ENCODE assay signal across 20 cellular contexts in genomic region chr18:48887294-48887904, GRCh38.
DNase-seq lines count a peak whose midpoint lies in the region; ATAC-seq and TF ChIP-seq lines count a peak whose summit lies in the region.
"Had no signal": no experiment of that assay in that cellular context is flagged by ENCODE, and none has a peak within 500 bp of the region (broad histone marks: within the 10 kb centered on the region; RNA-seq: fewer than 3 reads in every experiment).

No MANE protein-coding gene starts in this region.

- ATAC-seq in Right ventricle myocardium inferior = no peak
- ATAC-seq in activated B cell treated with CpG ODN at 0.5 μM for 24 hours (ENCODE audit: low read depth) = no peak
- no peak for ATAC-seq in stimulated activated effector memory CD8-positive, alpha-beta T cell treated with anti-CD3 and anti-CD28 coated beads, Interleukin-12 subunit alpha, Interleukin-12 subunit beta, amount 100 ng/mL, for 72 hours
- ATAC-seq in left lobe of liver = no peak
- ATAC-seq in GM21526 (IDR thresholded peaks at IDR 0.05; ENCODE audit: low FRiP score, unreplicated experiment) = no peak
- ATAC-seq: activated CD8-positive, alpha-beta memory T cell treated with anti-CD3 and anti-CD28 coated beads, Interleukin-2, amount 10 ng/mL, durations not matched to agents 7 days and 5 days; HCT116; naive thymus-derived CD4-positive, alpha-beta T cell; pancreas; stimulated activated memory B cell treated with anti-CD40 and anti-IgM and Interleukin-4, amounts not matched to agents 10 μg/mL and 1 μg/mL and 100 μg/mL, for 72 hours had no signal

- no peaks in the 10 kb centered on the region for H3K36me3 Mint-ChIP-seq in activated B cell treated with CpG ODN at 0.5 μM for 24 hours (ENCODE audit: low read depth)
- H3K36me3 Mint-ChIP-seq in stimulated activated effector memory CD8-positive, alpha-beta T cell treated with anti-CD3 and anti-CD28 coated beads, Interleukin-12 subunit alpha, Interleukin-12 subunit beta, amount 100 ng/mL, for 72 hours = no peaks in the 10 kb centered on the region
- H3K36me3 Mint-ChIP-seq: activated CD8-positive, alpha-beta memory T cell treated with anti-CD3 and anti-CD28 coated beads, Interleukin-2, amount 10 ng/mL, durations not matched to agents 7 days and 5 days; naive thymus-derived CD4-positive, alpha-beta T cell; stimulated activated memory B cell treated with anti-CD40 and anti-IgM and Interleukin-4, amounts not matched to agents 10 μg/mL and 1 μg/mL and 100 μg/mL, for 72 hours had no signal

- no peak overlapping the region for H3K4me3 Mint-ChIP-seq in activated B cell treated with CpG ODN at 0.5 μM for 24 hours
- no peak overlapping the region for H3K4me3 Mint-ChIP-seq in stimulated activated effector memory CD8-positive, alpha-beta T cell treated with anti-CD3 and anti-CD28 coated beads, Interleukin-12 subunit alpha, Interleukin-12 subunit beta, amount 100 ng/mL, for 72 hours
- H3K4me3 Mint-ChIP-seq: activated CD8-positive, alpha-beta memory T cell treated with anti-CD3 and anti-CD28 coated beads, Interleukin-2, amount 10 ng/mL, durations not matched to agents 7 days and 5 days; naive thymus-derived CD4-positive, alpha-beta T cell; stimulated activated memory B cell treated with anti-CD40 and anti-IgM and Interleukin-4, amounts not matched to agents 10 μg/mL and 1 μg/mL and 100 μg/mL, for 72 hours had no signal

- CTCF ChIA-PET in activated B cell treated with CpG ODN at 0.5 μM for 24 hours (lab: Charles Lee) = no interaction called here

- H3K27ac Mint-ChIP-seq in activated B cell treated with CpG ODN at 0.5 μM for 24 hours = no peak overlapping the region
- peak overlapping the region; percentile 26 for H3K27ac Mint-ChIP-seq in stimulated activated effector memory CD8-positive, alpha-beta T cell treated with anti-CD3 and anti-CD28 coated beads, Interleukin-12 subunit alpha, Interleukin-12 subunit beta, amount 100 ng/mL, for 72 hours
- H3K27ac Mint-ChIP-seq: activated CD8-positive, alpha-beta memory T cell treated with anti-CD3 and anti-CD28 coated beads, Interleukin-2, amount 10 ng/mL, durations not matched to agents 7 days and 5 days had no signal

- peak; percentile 49 for DNase-seq in cardiac septum (ENCODE audit: low spot score)
- DNase-seq in Right ventricle myocardium inferior (ENCODE audit: missing footprints) = no peak
- DNase-seq in activated B cell treated with CpG ODN at 0.5 μM for 24 hours = peak; percentile 4
- peak; percentile 81 for DNase-seq in mesenteric fat pad (ENCODE audit: low spot score)
- no peak for DNase-seq in stimulated activated effector memory CD8-positive, alpha-beta T cell treated with anti-CD3 and anti-CD28 coated beads, Interleukin-12 subunit alpha, Interleukin-12 subunit beta, amount 100 ng/mL, for 72 hours (ENCODE audit: low spot score in 2 of 2)
- DNase-seq in left lobe of liver (ENCODE audit: low spot score) = no peak
- DNase-seq: activated CD4-positive, CD25-positive, alpha-beta regulatory T cell; activated CD8-positive, alpha-beta memory T cell treated with anti-CD3 and anti-CD28 coated beads, Interleukin-2, amount 10 ng/mL, durations not matched to agents 7 days and 5 days; adrenal gland; DMS79; mesendoderm; MV-4-11; naive thymus-derived CD4-positive, alpha-beta T cell; stimulated activated CD4-positive, alpha-beta T cell treated with anti-CD3 and anti-CD28 coated beads, Interleukin-1b, Interleukin-23, amount 100 ng/mL, for 48 hours; T1000; testis had no signal

- intact Hi-C loops in cardiac septum (cut with DNase I) (no loop called here), Right ventricle myocardium inferior (cut with DNase I) (loop anchor here (5.0 kb wide), 2 partner anchors 45 to 50 kb away; no protein-coding TSS in a partner anchor), activated B cell treated with CpG ODN at 0.5 μM for 24 hours (cut with micrococcal nuclease) (no loop called here)

- H3K27me3 Mint-ChIP-seq in activated B cell treated with CpG ODN at 0.5 μM for 24 hours = no peaks in the 10 kb centered on the region
- H3K27me3 Mint-ChIP-seq: activated CD8-positive, alpha-beta memory T cell treated with anti-CD3 and anti-CD28 coated beads, Interleukin-2, amount 10 ng/mL, durations not matched to agents 7 days and 5 days; stimulated activated memory B cell treated with anti-CD40 and anti-IgM and Interleukin-4, amounts not matched to agents 10 μg/mL and 1 μg/mL and 100 μg/mL, for 72 hours had no signal

- no peaks in the 10 kb centered on the region for H3K9me3 Mint-ChIP-seq in activated B cell treated with CpG ODN at 0.5 μM for 24 hours
- H3K9me3 Mint-ChIP-seq in stimulated activated effector memory CD8-positive, alpha-beta T cell treated with anti-CD3 and anti-CD28 coated beads, Interleukin-12 subunit alpha, Interleukin-12 subunit beta, amount 100 ng/mL, for 72 hours = no peaks in the 10 kb centered on the region
- H3K9me3 Mint-ChIP-seq: naive thymus-derived CD4-positive, alpha-beta T cell; stimulated activated memory B cell treated with anti-CD40 and anti-IgM and Interleukin-4, amounts not matched to agents 10 μg/mL and 1 μg/mL and 100 μg/mL, for 72 hours had no signal

- H3K4me1 Mint-ChIP-seq in activated B cell treated with CpG ODN at 0.5 μM for 24 hours = no peaks in the 10 kb centered on the region
- H3K4me1 Mint-ChIP-seq in stimulated activated effector memory CD8-positive, alpha-beta T cell treated with anti-CD3 and anti-CD28 coated beads, Interleukin-12 subunit alpha, Interleukin-12 subunit beta, amount 100 ng/mL, for 72 hours = peaks cover 33% of the 10 kb centered on the region
- H3K4me1 Mint-ChIP-seq: activated CD8-positive, alpha-beta memory T cell treated with anti-CD3 and anti-CD28 coated beads, Interleukin-2, amount 10 ng/mL, durations not matched to agents 7 days and 5 days had no signal

- no peak for TF ChIP-seq CTCF in activated B cell treated with CpG ODN at 0.5 μM for 24 hours (IDR thresholded peaks at IDR 0.05)

- POLR2A ChIA-PET in activated B cell treated with CpG ODN at 0.5 μM for 24 hours (lab: Charles Lee) = no interaction called here

Comparison
In these comparisons a context has a peak if more than half of its experiments do, and no peak if none do; other contexts are left out.
1. DNase-seq: peak in cardiac septum (single experiment), activated B cell treated with CpG ODN at 0.5 μM for 24 hours (single experiment) and mesenteric fat pad (single experiment); none in Right ventricle myocardium inferior (single experiment), stimulated activated effector memory CD8-positive, alpha-beta T cell treated with anti-CD3 and anti-CD28 coated beads, Interleukin-12 subunit alpha, Interleukin-12 subunit beta, amount 100 ng/mL, for 72 hours (0 of 2) and left lobe of liver (single experiment).